ENCODE assay signal across 15 cellular contexts in the genomic region with DNA sequence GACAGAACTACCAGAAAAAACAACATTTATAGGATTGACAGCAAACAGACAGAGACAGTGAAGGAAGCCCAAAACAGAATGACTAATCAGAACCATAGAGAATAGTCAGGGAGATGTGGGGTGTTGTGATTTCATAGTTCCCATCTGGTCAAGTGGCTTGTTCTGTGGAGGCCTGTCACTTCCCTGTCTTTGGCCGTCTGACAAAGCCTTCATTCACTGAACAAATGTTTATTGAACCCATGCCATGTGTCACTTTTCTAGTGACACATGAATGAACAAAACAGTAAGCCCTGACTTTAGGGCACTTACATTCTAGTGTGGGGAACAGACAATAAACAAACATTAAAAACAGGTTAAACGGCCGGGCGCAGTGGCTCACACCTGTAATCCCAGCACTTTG. TPM values are rescaled to one million over a fixed set of nuclear protein-coding genes. Genes with fewer than 3 reads are reported as not detected.
DNase-seq lines count a peak whose midpoint lies in the region; ATAC-seq, FAIRE-seq and TF ChIP-seq lines count a peak whose summit lies in the region.
"Had no signal": no experiment of that assay in that cellular context is flagged by ENCODE, and none has a peak within 500 bp of the region (broad histone marks: within the 10 kb centered on the region; RNA-seq: fewer than 3 reads in every experiment).

No MANE protein-coding gene starts in this region.

- no peak for DNase-seq in CD4-positive, alpha-beta T cell
- DNase-seq in DMS53 (lab: John Stamatoyannopoulos, UW) (peak; percentile 83), mesothelial cell of epicardium (ENCODE audit: low spot score in 2 of 2, unreplicated experiment in 2 of 2) (no peak), D721Med (ENCODE audit: insufficient read length, low spot score) (no peak), NCI-H146 treated with DMSO at 0.1 percent for 48 hours (lab: John Stamatoyannopoulos, UW; ENCODE audit: unreplicated experiment) (no peak), gastrocnemius medialis (no peak)
- DNase-seq: activated CD4-positive, alpha-beta T cell treated with anti-CD3 and anti-CD28 coated beads, Interleukin-2, amount 10 ng/mL, durations not matched to agents 24 days and 14 days; activated effector memory CD4-positive, alpha-beta T cell treated with Interleukin-2 at 50 U/mL for 16 hours; OCI-M1; stimulated activated naive CD8-positive, alpha-beta T cell treated with anti-CD3 and anti-CD28 coated beads, Interleukin-15, amount 100 ng/mL, for 72 hours had no signal

- H3K9me3 Mint-ChIP-seq in CD4-positive, alpha-beta T cell, result no peaks in the 10 kb centered on the region
- H3K9me3 Mint-ChIP-seq in brain (peaks cover 0 to 4% (median 0%) of the 10 kb centered on the region in 5 experiments), mesothelial cell of epicardium (no peaks in the 10 kb centered on the region)
- H3K9me3 Mint-ChIP-seq: activated CD4-positive, alpha-beta T cell treated with anti-CD3 and anti-CD28 coated beads, Interleukin-2, amount 10 ng/mL, durations not matched to agents 24 days and 14 days; endodermal cell; stimulated activated naive CD8-positive, alpha-beta T cell treated with anti-CD3 and anti-CD28 coated beads, Interleukin-15, amount 100 ng/mL, for 72 hours had no signal

- H3K27me3 Mint-ChIP-seq in CD4-positive, alpha-beta T cell, result peaks cover 4% of the 10 kb centered on the region
- H3K27me3 Mint-ChIP-seq in brain (peaks cover 23% of the 10 kb centered on the region), mesothelial cell of epicardium (ENCODE audit: low read depth) (peaks cover 4% of the 10 kb centered on the region)
- H3K27me3 Mint-ChIP-seq: stimulated activated naive CD8-positive, alpha-beta T cell treated with anti-CD3 and anti-CD28 coated beads, Interleukin-15, amount 100 ng/mL, for 72 hours had no signal

- H3K27ac Mint-ChIP-seq in CD4-positive, alpha-beta T cell, result peak overlapping the region; percentile 96
- H3K27ac Mint-ChIP-seq in brain, result peak overlapping the region in 4 of 5 experiments; percentile 17 to 100 (median 46)
- H3K27ac Mint-ChIP-seq in mesothelial cell of epicardium, result peak overlapping the region; percentile 50
- H3K27ac Mint-ChIP-seq: endodermal cell; stimulated activated naive CD8-positive, alpha-beta T cell treated with anti-CD3 and anti-CD28 coated beads, Interleukin-15, amount 100 ng/mL, for 72 hours had no signal

- intact Hi-C loops in CD4-positive, alpha-beta T cell (cut with DNase I, micrococcal nuclease), result loop anchor here (5.0 to 10.0 kb wide), 9 partner anchors 53 to 1273 kb away; a partner anchor contains a TSS
- intact Hi-C loops in gastrocnemius medialis (cut with DNase I; ENCODE audit: low total_unique reads), result loop anchor here (5.0 to 10.0 kb wide), 5 partner anchors 225 to 1355 kb away; a partner anchor contains a TSS

- in situ Hi-C loops in gastrocnemius medialis (cut with MboI; ENCODE audit: low sequenced_read_pairs in 4 of 4), result loop anchor here in 3 of 4 donors (5.0 to 25.0 kb wide), 4 partner anchors 95 to 438 kb away; a partner anchor contains a TSS

- no peak for TF ChIP-seq CTCF in CD4-positive, alpha-beta T cell (IDR thresholded peaks at IDR 0.05)
- TF ChIP-seq CTCF in brain (conservative IDR thresholded peaks at IDR 0.05) (no peak), mesothelial cell of epicardium (IDR thresholded peaks at IDR 0.05; ENCODE audit: unreplicated experiment) (no peak), D721Med (IDR thresholded peaks at IDR 0.05; ENCODE audit: insufficient read depth, missing control alignments) (no peak), gastrocnemius medialis (IDR thresholded peaks at IDR 0.05 in 4 of 5, conservative IDR thresholded peaks at IDR 0.05 in 1 of 5) (no peak)

- ATAC-seq in CD4-positive, alpha-beta T cell (ENCODE audit: poor library complexity), result no peak
- ATAC-seq in gastrocnemius medialis, result no peak
- ATAC-seq: body of pancreas; HCT116; stimulated activated naive CD8-positive, alpha-beta T cell treated with anti-CD3 and anti-CD28 coated beads, Interleukin-15, amount 100 ng/mL, for 72 hours had no signal

- H3K27ac ChIP-seq in CD4-positive, alpha-beta T cell (ENCODE audit: low read depth, low read length), result no peak overlapping the region
- H3K27ac ChIP-seq in gastrocnemius medialis, result no peak overlapping the region
- H3K27ac ChIP-seq: HL-60 had no signal

- H3K4me3 Mint-ChIP-seq in CD4-positive, alpha-beta T cell, result peak overlapping the region; percentile 35
- peak overlapping the region in 4 of 5 experiments; percentile 21 to 83 (median 34) for H3K4me3 Mint-ChIP-seq in brain
- no peak overlapping the region for H3K4me3 Mint-ChIP-seq in mesothelial cell of epicardium
- H3K4me3 Mint-ChIP-seq: endodermal cell had no signal

- no peaks in the 10 kb centered on the region for H3K27me3 ChIP-seq in CD4-positive, alpha-beta T cell (ENCODE audit: control insufficient read depth, insufficient read depth, low read length)
- no peaks in the 10 kb centered on the region for H3K27me3 ChIP-seq in gastrocnemius medialis
- H3K27me3 ChIP-seq: body of pancreas had no signal

- no peak overlapping the region for H3K4me3 ChIP-seq in gastrocnemius medialis
- H3K4me3 ChIP-seq: body of pancreas had no signal

- CTCF ChIA-PET in CD4-positive, alpha-beta T cell (lab: Charles Lee), result interaction anchor here (0.8 to 2.3 kb wide), 2 partner anchors 53 to 441 kb away, joined by 3 to 8 read pairs; no protein-coding TSS in a partner anchor

- peaks cover 33% of the 10 kb centered on the region for H3K4me1 Mint-ChIP-seq in CD4-positive, alpha-beta T cell (ENCODE audit: low read depth)
- H3K4me1 Mint-ChIP-seq in brain (peaks cover 34% of the 10 kb centered on the region), mesothelial cell of epicardium (peaks cover 23% of the 10 kb centered on the region)

- POLR2A ChIA-PET in CD4-positive, alpha-beta T cell (lab: Charles Lee), result no interaction called here

- peaks cover 17 to 21% of the 10 kb centered on the region in 2 donors for H3K4me1 ChIP-seq in gastrocnemius medialis

- FAIRE-seq in D721Med (lab: Jason Lieb, UNC), result no peak

- no peak for TF ChIP-seq POLR2A in gastrocnemius medialis (IDR thresholded peaks at IDR 0.05)

- H3K9me3 ChIP-seq in CD4-positive, alpha-beta T cell (ENCODE audit: control insufficient read depth, low read length), result no peaks in the 10 kb centered on the region
- H3K9me3 ChIP-seq in gastrocnemius medialis, result no peaks in the 10 kb centered on the region
- H3K9me3 ChIP-seq: body of pancreas had no signal

- H3K36me3 Mint-ChIP-seq in CD4-positive, alpha-beta T cell (ENCODE audit: low read depth), result peaks cover 26% of the 10 kb centered on the region
- H3K36me3 Mint-ChIP-seq in brain (peaks cover 4% of the 10 kb centered on the region), mesothelial cell of epicardium (no peaks in the 10 kb centered on the region)

- no peaks in the 10 kb centered on the region for H3K36me3 ChIP-seq in gastrocnemius medialis

RNA-seq across cellular contexts. Expression of a gene that starts 3.2 kb away (rescaled TPM):
- total RNA-seq in CD4-positive, alpha-beta T cell, result 100 to 1,000 TPM; 338 to 360 TPM
- 36.3 TPM for polyA plus RNA-seq in brain (ENCODE audit: insufficient read depth, low read depth, low replicate concordance)
- total RNA-seq in mesothelial cell of epicardium (206 to 219 TPM (median 219 TPM) in 3 replicates), gastrocnemius medialis (10 to 100 TPM; 28.5 to 59.8 (median 40.2) TPM)

Comparison
In these comparisons a context has a peak if more than half of its experiments do, and no peak if none do; other contexts are left out.
1. H3K27ac Mint-ChIP-seq: peak in every context shown above with its lines; median percentile 96 in CD4-positive, alpha-beta T cell; 50 in mesothelial cell of epicardium; 46 in brain.